8 cellular contexts compared by ENCODE assay signal in the genomic region with DNA sequence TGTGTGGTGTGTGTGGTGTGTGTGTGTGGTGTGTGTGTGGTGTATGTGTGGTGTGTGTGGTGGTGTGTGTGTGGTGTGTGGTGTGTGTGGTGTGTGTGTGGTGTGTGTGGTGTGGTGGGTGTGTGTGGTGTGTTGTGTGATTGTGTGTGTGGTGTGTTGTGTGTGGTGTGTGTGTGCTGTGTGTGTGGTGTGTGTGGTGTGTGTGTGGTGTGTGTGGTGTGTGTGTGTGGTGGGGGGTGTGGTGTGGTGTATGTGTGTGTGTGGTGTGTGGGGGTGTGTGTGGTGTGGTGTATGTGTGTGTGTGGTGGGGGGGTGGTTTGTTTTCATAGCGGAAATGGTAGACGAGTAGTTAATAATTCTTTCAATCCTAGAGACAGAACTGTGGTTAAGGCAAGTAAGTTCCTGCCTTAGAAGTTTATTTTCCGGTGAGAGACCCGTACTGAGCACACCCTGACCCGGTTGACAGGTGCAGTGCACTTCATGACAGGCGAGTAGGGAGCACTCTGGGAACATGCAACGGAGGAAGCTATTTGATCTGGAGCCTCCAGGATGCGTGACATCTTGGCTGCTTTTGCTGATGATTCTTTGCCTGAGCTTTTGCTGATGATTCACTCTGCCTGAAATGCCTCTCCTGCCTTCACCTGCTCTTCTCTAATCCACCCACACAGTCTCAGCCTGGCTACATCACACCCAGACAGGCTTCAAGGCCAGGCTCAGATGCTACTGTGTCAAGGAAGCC. TPM values are rescaled to one million over a fixed set of nuclear protein-coding genes. Genes with fewer than 3 reads are reported as not detected.
DNase-seq lines count a peak whose midpoint lies in the region; ATAC-seq, FAIRE-seq and TF ChIP-seq lines count a peak whose summit lies in the region.

No MANE protein-coding gene starts in this region.

- no peak for FAIRE-seq in pancreas (lab: Jason Lieb, UNC)

- peaks cover 12% of the 10 kb centered on the region for H3K27me3 Mint-ChIP-seq in memory B cell

- H3K36me3 Mint-ChIP-seq in memory B cell, result no peaks in the 10 kb centered on the region

- intact Hi-C loops in right cardiac atrium (cut with DNase I) (no loop called here), pancreas (cut with DNase I) (no loop called here)

- ATAC-seq in GM18909 (IDR thresholded peaks at IDR 0.05; ENCODE audit: poor library complexity, unreplicated experiment), result peak; percentile 87
- ATAC-seq in HG03045 (IDR thresholded peaks at IDR 0.05; ENCODE audit: unreplicated experiment), result peak; percentile 72
- peak; percentile 45 for ATAC-seq in memory B cell (ENCODE audit: low read depth)
- ATAC-seq in GM19328 (IDR thresholded peaks at IDR 0.05; ENCODE audit: unreplicated experiment), result no peak
- ATAC-seq in right cardiac atrium, result no peak
- ATAC-seq in pancreas, result no peak

- no peaks in the 10 kb centered on the region for H3K36me3 ChIP-seq in pancreas

- H3K9me3 Mint-ChIP-seq in memory B cell, result no peaks in the 10 kb centered on the region

- H3K9me3 ChIP-seq in right cardiac atrium (ENCODE audit: control insufficient read depth, low read length) (no peaks in the 10 kb centered on the region), pancreas (no peaks in the 10 kb centered on the region)

- H3K27ac ChIP-seq in right cardiac atrium (ENCODE audit: low read length) (no peak overlapping the region), pancreas (no peak overlapping the region)

- DNase-seq in activated CD4-positive, alpha-beta T cell treated with anti-CD3 and anti-CD28 coated beads, Interleukin-2, amount 50 U/mL, for 24 hours (ENCODE audit: low read depth in 1 of 2, low spot score in 1 of 2), result peak; percentile 16 to 50
- DNase-seq in memory B cell (ENCODE audit: low spot score in 2 of 2), result no peak
- DNase-seq in NCI-H446 treated with DMSO at 0.1 percent for 48 hours (lab: John Stamatoyannopoulos, UW), result no peak
- DNase-seq in right cardiac atrium, result no peak
- no peak for DNase-seq in pancreas

- H3K4me1 Mint-ChIP-seq in memory B cell, result peaks cover 12% of the 10 kb centered on the region

- H3K4me3 Mint-ChIP-seq in memory B cell, result peak overlapping the region; percentile 2

- H3K4me3 ChIP-seq in right cardiac atrium (ENCODE audit: low read length), result no peak overlapping the region
- no peak overlapping the region for H3K4me3 ChIP-seq in pancreas

- TF ChIP-seq CTCF in pancreas (IDR thresholded peaks at IDR 0.05), result no peak

- H3K27ac Mint-ChIP-seq in memory B cell, result peak overlapping the region; percentile 16

- H3K4me1 ChIP-seq in right cardiac atrium (ENCODE audit: control insufficient read depth, insufficient read depth, low read length), result no peaks in the 10 kb centered on the region
- no peaks in the 10 kb centered on the region for H3K4me1 ChIP-seq in pancreas

- 60% methylated on average over 8 of the region's 8 CpGs for WGBS in right cardiac atrium
- WGBS in pancreas, 2 donors, result 16 to 26% methylated on average over 8 of the region's 8 CpGs

- H3K27me3 ChIP-seq in right cardiac atrium (ENCODE audit: control insufficient read depth, insufficient read depth) (no peaks in the 10 kb centered on the region), pancreas (no peaks in the 10 kb centered on the region)

RNA-seq across cellular contexts. Expression of a gene that starts 21.7 kb away (rescaled TPM):
- total RNA-seq in right cardiac atrium (under 1 TPM in 1 of 4 donors, not detected in 3; 0.03 TPM), pancreas (under 1 TPM in 3 of 6 donors, not detected in 3; under 0.01 to 0.06 (median 0.06) TPM)
- polyA plus RNA-seq in right cardiac atrium (under 0.01 TPM), pancreas (under 1 TPM in 1 of 2 donors, not detected in 1; under 0.01 TPM)

Comparison
In these comparisons a context has a peak if more than half of its experiments do, and no peak if none do; other contexts are left out.
1. ATAC-seq: peak in GM18909 (single experiment), HG03045 (single experiment) and memory B cell (single experiment); none in GM19328 (single experiment), right cardiac atrium (0 of 2) and pancreas (0 of 4).
2. DNase-seq: peak in activated CD4-positive, alpha-beta T cell treated with anti-CD3 and anti-CD28 coated beads, Interleukin-2, amount 50 U/mL, for 24 hours (2 of 2); none in memory B cell (0 of 2), NCI-H446 treated with DMSO at 0.1 percent for 48 hours (single experiment), right cardiac atrium (0 of 3) and pancreas (0 of 6).